Comparison of ENCODE assay signal across 8 cellular contexts in the genomic region with DNA sequence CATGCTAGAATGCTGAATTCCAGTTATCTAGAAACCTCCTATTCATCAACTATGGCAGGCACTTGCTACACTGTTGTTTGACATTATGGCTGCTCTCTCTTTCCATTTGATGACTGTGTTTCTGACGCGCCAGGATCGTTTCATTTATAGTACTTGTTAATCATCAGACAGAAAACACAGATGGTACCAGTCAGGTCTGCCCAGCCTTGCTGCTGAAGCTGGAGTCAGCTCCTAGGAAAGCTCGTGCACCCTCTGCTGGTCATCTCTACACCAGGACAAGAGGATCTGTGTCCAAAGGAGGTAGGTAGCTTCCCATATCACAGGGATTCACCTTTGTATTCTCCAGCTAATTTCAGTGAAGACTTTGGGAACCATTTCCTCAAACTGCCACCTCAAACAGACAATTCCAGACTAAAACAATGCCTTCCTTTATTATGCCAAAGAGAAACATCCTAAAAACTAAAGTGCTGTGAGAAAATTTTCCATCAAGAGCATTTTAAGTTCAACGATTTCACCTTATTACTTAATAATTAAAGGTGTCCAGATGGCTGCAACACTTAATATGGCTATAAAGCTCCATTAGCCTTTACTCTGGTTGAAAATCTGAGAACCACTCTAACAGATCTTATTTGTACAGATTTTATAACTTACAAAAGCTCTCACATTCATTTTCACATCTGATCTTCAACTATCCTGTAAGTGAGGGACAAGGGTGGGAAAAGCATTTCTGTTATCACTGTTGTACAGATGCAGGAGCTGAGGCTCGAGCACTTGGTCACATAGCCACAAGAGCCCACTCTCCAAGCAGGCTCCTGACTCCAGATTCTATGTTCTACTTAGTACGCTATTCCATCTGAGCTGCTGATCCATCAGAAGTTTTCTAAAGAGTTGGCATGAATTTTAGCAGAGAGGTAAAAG. TPM values are rescaled to one million over a fixed set of nuclear protein-coding genes. Genes with fewer than 3 reads are reported as not detected.
A peak's percentile ranks its signal among the peaks of the same experiment; 100 is the strongest.
DNase-seq lines count a peak whose midpoint lies in the region; ATAC-seq, FAIRE-seq and TF ChIP-seq lines count a peak whose summit lies in the region.

No MANE protein-coding gene starts in this region.

- intact Hi-C loops in Right ventricle myocardium inferior (cut with DNase I) (loop anchor here (1.0 to 5.0 kb wide), 2 partner anchors 254 to 443 kb away; partner anchors contain the start of gene TLK1), posterior vena cava (cut with DNase I) (loop anchor here in 1 of 2 donors (5.0 to 10.0 kb wide), 2 partner anchors 251 to 444 kb away; partner anchors contain the start of gene TLK1)

- ATAC-seq in HG02623 (IDR thresholded peaks at IDR 0.05; ENCODE audit: unreplicated experiment) (peak; percentile 80), Right ventricle myocardium inferior (peak; percentile 98)

- DNase-seq in NCI-H1092 (lab: John Stamatoyannopoulos, UW) (peak; percentile 72), SKM-1 treated with dmso at 0.1 percent for 144 hours (lab: John Stamatoyannopoulos, UW; ENCODE audit: unreplicated experiment) (peak; percentile 42), Right ventricle myocardium inferior (ENCODE audit: missing footprints) (peak; percentile 81), posterior vena cava (ENCODE audit: low spot score) (peak; percentile 92), urothelium cell line (ENCODE audit: low spot score) (peak; percentile 79)

- H3K27me3 Mint-ChIP-seq in activated naive CD8-positive, alpha-beta T cell: no peaks in the 10 kb centered on the region

- peak; percentile 79 for TF ChIP-seq CTCF in GM12874 (IDR thresholded peaks at IDR 0.05; ENCODE audit: insufficient read depth, low read depth, low read length)

- peak overlapping the region; percentile 8 for H3K4me3 Mint-ChIP-seq in activated naive CD8-positive, alpha-beta T cell

- H3K9me3 Mint-ChIP-seq in activated naive CD8-positive, alpha-beta T cell (ENCODE audit: low read depth): peaks cover 3% of the 10 kb centered on the region

- peak overlapping the region; percentile 92 for H3K27ac Mint-ChIP-seq in activated naive CD8-positive, alpha-beta T cell

- H3K36me3 Mint-ChIP-seq in activated naive CD8-positive, alpha-beta T cell: peaks cover 9% of the 10 kb centered on the region

- no peak for FAIRE-seq in urothelium cell line (lab: Jason Lieb, UNC)

- H3K4me1 Mint-ChIP-seq in activated naive CD8-positive, alpha-beta T cell (ENCODE audit: low read depth): peaks cover 23% of the 10 kb centered on the region

RNA-seq across cellular contexts. Expression of gene METTL8, which starts 17.5 kb away (rescaled TPM):
- total RNA-seq in Right ventricle myocardium inferior (12.0 TPM), posterior vena cava (10 to 100 TPM; 19.8 to 27.2 TPM)

RNA-seq across cellular contexts. Expression of gene DCAF17, which starts 17.8 kb away (rescaled TPM):
- total RNA-seq in Right ventricle myocardium inferior (7.6 TPM), posterior vena cava (10 to 100 TPM; 19.2 TPM)

Comparison
In these comparisons a context has a peak if more than half of its experiments do, and no peak if none do; other contexts are left out.
1. Peak in every context shown above with its lines: DNase-seq and ATAC-seq.
2. DNase-seq: peak in every context shown above with its lines; median percentile 92 in posterior vena cava; 81 in Right ventricle myocardium inferior; 79 in urothelium cell line; 72 in NCI-H1092; 42 in SKM-1 treated with dmso at 0.1 percent for 144 hours.